In genomic region chr22:36362819-36363377, GRCh38 we compare ENCODE assay signal across 8 cellular contexts. TPM values are rescaled to one million over a fixed set of nuclear protein-coding genes. Genes with fewer than 3 reads are reported as not detected.
A peak's percentile ranks its signal among the peaks of the same experiment; 100 is the strongest.
DNase-seq lines count a peak whose midpoint lies in the region; ATAC-seq and TF ChIP-seq lines count a peak whose summit lies in the region.

No MANE protein-coding gene starts in this region.

- H3K4me1 Mint-ChIP-seq in neural progenitor cell, result peaks cover 74% of the 10 kb centered on the region

- H3K4me1 ChIP-seq in PC-3 (ENCODE audit: insufficient read depth, low read length) (peaks cover 86% of the 10 kb centered on the region), colonic mucosa (peaks cover 70% of the 10 kb centered on the region), neural progenitor cell (peaks cover 78% of the 10 kb centered on the region)

- POLR2A ChIA-PET in PC-3 (lab: Charles Lee; ENCODE audit: unreplicated experiment), result no interaction called here

- H3F3A ChIP-seq in PC-3 (ENCODE audit: low read length, unreplicated experiment), result no peaks in the 10 kb centered on the region
- H3F3A ChIP-seq in neural progenitor cell (ENCODE audit: low read depth), result peaks cover 2% of the 10 kb centered on the region

- H3K36me3 Mint-ChIP-seq in neural progenitor cell, result peaks cover 8% of the 10 kb centered on the region

- H2AFZ ChIP-seq in PC-3 (ENCODE audit: low read length) (no peak overlapping the region), neural progenitor cell (replicated peaks) (no peak overlapping the region)

- H4K20me1 ChIP-seq in PC-3 (ENCODE audit: low read length) (peaks cover 77% of the 10 kb centered on the region), neural progenitor cell (ENCODE audit: low read depth) (peaks cover 90% of the 10 kb centered on the region)

- peaks cover 2% of the 10 kb centered on the region for H3K27me3 Mint-ChIP-seq in neural progenitor cell (ENCODE audit: insufficient read depth, low read depth)

- H3K27ac ChIP-seq in PC-3 (ENCODE audit: low read length) (peak overlapping the region; percentile 75), colonic mucosa (peak overlapping the region; percentile 93), neural progenitor cell (no peak overlapping the region)

- peak overlapping the region; percentile 47 for H3K4me2 ChIP-seq in PC-3 (ENCODE audit: low read length)
- no peak overlapping the region for H3K4me2 ChIP-seq in neural progenitor cell

- H3K27ac Mint-ChIP-seq in neural progenitor cell, result peak overlapping the region; percentile 80

- intact Hi-C loops in PC-3 (cut with micrococcal nuclease) (no loop called here), colonic mucosa (cut with DNase I) (no loop called here)

- H3K79me2 ChIP-seq in PC-3 (ENCODE audit: low read length) (peaks cover 100% of the 10 kb centered on the region), neural progenitor cell (ENCODE audit: low read depth) (peaks cover 100% of the 10 kb centered on the region)

- CTCF ChIA-PET in PC-3 (lab: Charles Lee), result no interaction called here

- DNase-seq in AG08395 (ENCODE audit: low spot score) (peak; percentile 54), PC-3 (peak; percentile 43), colonic mucosa (no peak), neural progenitor cell (ENCODE audit: low spot score) (no peak), CD1c-positive myeloid dendritic cell (ENCODE audit: extremely low spot score) (no peak), NCI-H82 (lab: John Stamatoyannopoulos, UW) (no peak), glomerular visceral epithelial cell (ENCODE audit: extremely low spot score) (no peak)

- no TSS peak for BruUV-seq in PC-3 (replicated peaks; lab: Mats Ljungman, UMichigan)

- no peaks in the 10 kb centered on the region for H3K9me2 ChIP-seq in PC-3 (replicated peaks; ENCODE audit: low read length)

- H3K27me3 ChIP-seq in PC-3 (ENCODE audit: low read length) (no peaks in the 10 kb centered on the region), colonic mucosa (no peaks in the 10 kb centered on the region), neural progenitor cell (no peaks in the 10 kb centered on the region)

- ATAC-seq in PC-3 (peak; percentile 47), HG02798 (IDR thresholded peaks at IDR 0.05; ENCODE audit: poor library complexity, unreplicated experiment) (no peak)

- H3K9ac ChIP-seq in PC-3 (ENCODE audit: low read length) (peak overlapping the region; percentile 26), colonic mucosa (ENCODE audit: low read depth in 2 of 2, low read length in 2 of 2) (peak overlapping the region in 1 of 2 donors; percentile 49), neural progenitor cell (no peak overlapping the region)

- H3K9me3 ChIP-seq in PC-3 (ENCODE audit: low read length) (no peaks in the 10 kb centered on the region), colonic mucosa (no peaks in the 10 kb centered on the region), neural progenitor cell (ENCODE audit: low read depth) (no peaks in the 10 kb centered on the region)

- H3K4me3 Mint-ChIP-seq in neural progenitor cell, result peak overlapping the region; percentile 50

- H3K9me3 Mint-ChIP-seq in neural progenitor cell, result no peaks in the 10 kb centered on the region

- TF ChIP-seq CTCF in PC-3 (conservative IDR thresholded peaks at IDR 0.05; ENCODE audit: low read depth, low read length), result no peak
- TF ChIP-seq CTCF in colonic mucosa (IDR thresholded peaks at IDR 0.05), result no peak
- TF ChIP-seq CTCF in neural progenitor cell (IDR thresholded peaks at IDR 0.05), result no peak

- no peak overlapping the region for H3K4me3 ChIP-seq in PC-3 (ENCODE audit: low read length)
- H3K4me3 ChIP-seq in colonic mucosa, result no peak overlapping the region
- H3K4me3 ChIP-seq in neural progenitor cell, result no peak overlapping the region

- H3K36me3 ChIP-seq in PC-3 (ENCODE audit: low read depth, low read length) (peaks cover 9% of the 10 kb centered on the region), colonic mucosa (no peaks in the 10 kb centered on the region), neural progenitor cell (no peaks in the 10 kb centered on the region)

RNA-seq across cellular contexts. Expression of gene MYH9, which starts 24.9 kb away (rescaled TPM):
- 357 and 546 TPM in 2 replicates for total RNA-seq in PC-3 (2014; rRNA removed)
- 100 to 1,000 TPM; 711 to 719 TPM for total RNA-seq in colonic mucosa
- 77.2 and 189 TPM in 2 replicates for total RNA-seq in neural progenitor cell (ENCODE audit: low replicate concordance)

Comparison
In these comparisons a context has a peak if more than half of its experiments do, and no peak if none do; other contexts are left out.
1. DNase-seq: peak in AG08395 (single experiment) and PC-3 (single experiment); none in colonic mucosa (single experiment), neural progenitor cell (single experiment), CD1c-positive myeloid dendritic cell (single experiment), NCI-H82 (single experiment) and glomerular visceral epithelial cell (single experiment).